Comparison of ENCODE assay signal across 2 cellular contexts in the genomic region with DNA sequence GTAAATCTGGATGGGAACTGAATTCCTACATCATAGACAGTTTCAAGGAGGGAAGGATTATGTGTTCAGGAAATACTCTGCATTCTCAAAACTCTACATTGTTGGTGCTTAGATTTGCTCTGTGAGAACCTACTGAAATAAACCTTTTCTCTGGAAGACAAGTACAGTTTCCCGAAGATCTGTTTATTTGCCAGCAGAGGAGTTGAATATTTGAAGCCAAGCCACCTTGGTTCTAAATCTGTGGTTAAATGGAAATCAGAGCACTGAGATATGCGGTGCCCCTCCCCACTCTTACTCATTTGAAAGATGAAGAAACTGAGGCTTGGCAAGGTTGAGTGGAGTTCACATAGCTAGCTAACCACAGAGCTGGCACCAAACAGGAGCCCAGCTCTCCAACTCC.
TF ChIP-seq lines count a peak whose summit lies in the region.

No MANE protein-coding gene starts in this region.

TF ChIP-seq in endothelial cell of umbilical vein, 7 proteins besides CTCF, POLR2A, EP300 and RAD21 (continued from another document):
- no peak for TF ChIP-seq POLR2AphosphoS5 (IDR thresholded peaks at IDR 0.05; ENCODE audit: insufficient read depth, low read depth, low read length)
- TF ChIP-seq, protein P1, sequence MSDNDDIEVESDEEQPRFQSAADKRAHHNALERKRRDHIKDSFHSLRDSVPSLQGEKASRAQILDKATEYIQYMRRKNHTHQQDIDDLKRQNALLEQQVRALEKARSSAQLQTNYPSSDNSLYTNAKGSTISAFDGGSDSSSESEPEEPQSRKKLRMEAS (IDR thresholded peaks at IDR 0.05; ENCODE audit: insufficient read depth, insufficient read length) = no peak

TF ChIP-seq in HEK293T, 16 proteins besides CTCF, POLR2A, EP300 and RAD21 (continued from another document):
- no peak for TF ChIP-seq TARDBP (IDR thresholded peaks at IDR 0.05)
- no peak for TF ChIP-seq L3MBTL2 (conservative IDR thresholded peaks at IDR 0.05)
- TF ChIP-seq ZNF384 (IDR thresholded peaks at IDR 0.05) = no peak
- no peak for TF ChIP-seq ELF4 (IDR thresholded peaks at IDR 0.05)
